ENCODE assay signal across 8 cellular contexts in the genomic region with DNA sequence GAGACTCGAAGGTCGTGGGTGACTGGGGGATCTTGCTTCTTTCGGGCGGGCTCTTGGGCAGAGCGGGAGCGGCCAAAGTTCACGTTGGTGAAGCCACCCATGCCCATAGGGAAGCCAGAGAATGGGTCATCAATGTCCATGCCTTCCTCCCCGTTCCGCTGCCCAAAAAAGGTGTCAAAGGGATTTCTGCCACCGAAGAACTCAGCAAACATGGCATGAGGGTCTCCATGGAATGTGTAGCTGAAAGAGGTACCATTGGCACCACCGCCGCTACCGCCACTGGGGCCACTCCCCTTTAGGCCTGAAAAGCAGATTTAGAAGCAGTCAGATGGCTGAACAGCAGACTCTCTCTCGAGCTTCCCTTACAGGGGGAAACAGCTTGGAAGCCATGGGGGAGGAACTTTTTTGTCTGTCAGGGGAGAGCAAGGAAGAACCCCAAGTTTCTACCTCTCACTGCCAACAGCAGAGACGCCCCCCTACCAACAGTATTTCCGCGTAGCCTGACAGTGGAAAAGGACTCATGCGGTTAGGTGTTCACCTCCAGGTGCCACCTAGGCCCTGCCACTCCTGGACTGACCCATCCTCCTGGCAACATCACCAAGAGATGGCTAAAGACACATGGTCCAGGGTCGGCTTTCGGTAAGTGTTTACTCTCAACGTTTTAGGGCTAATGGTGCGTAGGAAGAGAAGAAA. TPM values are rescaled to one million over a fixed set of nuclear protein-coding genes. Genes with fewer than 3 reads are reported as not detected.
DNase-seq lines count a peak whose midpoint lies in the region; ATAC-seq and TF ChIP-seq lines count a peak whose summit lies in the region.

No MANE protein-coding gene starts in this region.

- no peaks in the 10 kb centered on the region for H3K9me3 ChIP-seq in CD8-positive, alpha-beta T cell (ENCODE audit: low read length)

- CTCF ChIA-PET in CD8-positive, alpha-beta T cell (lab: Charles Lee): interaction anchor here (0.6 to 2.3 kb wide), 9 partner anchors 11 to 55 kb away, joined by 3 to 18 read pairs (median 4); partner anchors contain the start of gene NDUFB7

- no peaks in the 10 kb centered on the region for H3K27me3 Mint-ChIP-seq in CD8-positive, alpha-beta T cell (ENCODE audit: low read depth)
- H3K27me3 Mint-ChIP-seq in nephron (ENCODE audit: low read depth): no peaks in the 10 kb centered on the region

- no peaks in the 10 kb centered on the region for H3K27me3 ChIP-seq in CD8-positive, alpha-beta T cell (ENCODE audit: insufficient read depth, low read length)
- no peaks in the 10 kb centered on the region for H3K27me3 ChIP-seq in dorsolateral prefrontal cortex

- ATAC-seq in CD8-positive, alpha-beta T cell: no peak
- no peak for ATAC-seq in left lobe of liver
- ATAC-seq in GM19395 (IDR thresholded peaks at IDR 0.05; ENCODE audit: unreplicated experiment): no peak

- peak overlapping the region; percentile 87 for H3K27ac Mint-ChIP-seq in CD8-positive, alpha-beta T cell
- peak overlapping the region; percentile 79 to 82 (median 80) for H3K27ac Mint-ChIP-seq in nephron

- intact Hi-C loops in CD8-positive, alpha-beta T cell (cut with DNase I, micrococcal nuclease): loop anchor here in 1 of 2 experiments (1.0 to 5.0 kb wide), 2 partner anchors 21 to 135 kb away; partner anchors contain the start of genes ADGRE5 and GIPC1
- intact Hi-C loops in dorsolateral prefrontal cortex (cut with DNase I): loop anchor here in 1 of 2 donors (5.0 kb wide), 1 partner anchor 45 kb away; no protein-coding TSS in a partner anchor

- H3K4me3 Mint-ChIP-seq in CD8-positive, alpha-beta T cell: peak overlapping the region; percentile 92
- H3K4me3 Mint-ChIP-seq in nephron: peak overlapping the region; percentile 88 to 98 (median 95)

- peak overlapping the region; percentile 97 for H3K27ac ChIP-seq in CD8-positive, alpha-beta T cell (ENCODE audit: low read depth, low read length)
- H3K27ac ChIP-seq in dorsolateral prefrontal cortex: peak overlapping the region; percentile 99 to 100 (median 100)

- no peak for DNase-seq in CD8-positive, alpha-beta T cell
- peak; percentile 31 for DNase-seq in NCI-H69 (lab: John Stamatoyannopoulos, UW)
- peak in 1 of 10 donors; percentile 20 for DNase-seq in dorsolateral prefrontal cortex
- no peak for DNase-seq in NCI-H524 treated with DMSO at 0.1 percent for 48 hours (lab: John Stamatoyannopoulos, UW)
- no peak for DNase-seq in AG08395 (ENCODE audit: low spot score)
- no peak for DNase-seq in left lobe of liver (ENCODE audit: low spot score)

- POLR2A ChIA-PET in CD8-positive, alpha-beta T cell (lab: Charles Lee): interaction anchor here (0.8 to 5.3 kb wide), 15 partner anchors 8 to 380 kb away, joined by 3 to 133 read pairs (median 9); partner anchors contain the start of genes GIPC1, NDUFB7 and TECR

- peaks cover 56% of the 10 kb centered on the region for H3K4me1 Mint-ChIP-seq in CD8-positive, alpha-beta T cell (ENCODE audit: low read depth)
- peaks cover 42% of the 10 kb centered on the region for H3K4me1 Mint-ChIP-seq in nephron

- peak overlapping the region; percentile 80 for H3K4me3 ChIP-seq in CD8-positive, alpha-beta T cell (ENCODE audit: low read depth, low read length)
- H3K4me3 ChIP-seq in dorsolateral prefrontal cortex: peak overlapping the region; percentile 77 to 100 (median 97)

- H3K4me1 ChIP-seq in CD8-positive, alpha-beta T cell (ENCODE audit: insufficient read depth, low read length): peaks cover 60% of the 10 kb centered on the region

- peaks cover 47% of the 10 kb centered on the region for H3K36me3 Mint-ChIP-seq in CD8-positive, alpha-beta T cell
- peaks cover 30% of the 10 kb centered on the region for H3K36me3 Mint-ChIP-seq in nephron (ENCODE audit: low read depth)

- H3K36me3 ChIP-seq in CD8-positive, alpha-beta T cell (ENCODE audit: insufficient read depth, low read length): peaks cover 36% of the 10 kb centered on the region

- no peaks in the 10 kb centered on the region for H3K9me3 Mint-ChIP-seq in CD8-positive, alpha-beta T cell
- no peaks in the 10 kb centered on the region for H3K9me3 Mint-ChIP-seq in nephron

- TF ChIP-seq CTCF in CD8-positive, alpha-beta T cell (IDR thresholded peaks at IDR 0.05): no peak
- no peak for TF ChIP-seq CTCF in dorsolateral prefrontal cortex (IDR thresholded peaks at IDR 0.05 in 54 of 56, conservative IDR thresholded peaks at IDR 0.05 in 2 of 56; ENCODE audit: low read depth in 1 of 56, partially characterized antibody in 56 of 56)
- no peak for TF ChIP-seq CTCF in nephron (IDR thresholded peaks at IDR 0.05; ENCODE audit: unreplicated experiment in 3 of 3)

RNA-seq across cellular contexts. Expression of gene DNAJB1, which starts 1.3 kb away (rescaled TPM):
- 100 to 1,000 TPM; 963 to 995 TPM for total RNA-seq in CD8-positive, alpha-beta T cell
- total RNA-seq in dorsolateral prefrontal cortex (1,000 to 10,000 TPM in 2 of 120 experiments, 100 to 1,000 TPM in 67, 10 to 100 TPM in 51; 67.5 to 1,486 (median 107) TPM), left lobe of liver (70.7 TPM)

RNA-seq across cellular contexts. Expression of gene TECR, which starts 12.5 kb away (rescaled TPM):
- 100 to 1,000 TPM; 300 to 325 TPM for total RNA-seq in CD8-positive, alpha-beta T cell
- total RNA-seq in dorsolateral prefrontal cortex (100 to 1,000 TPM; 169 to 287 (median 205) TPM), left lobe of liver (101 TPM)

RNA-seq across cellular contexts. Expression of gene GIPC1, which starts 21.0 kb away (rescaled TPM):
- 10 to 100 TPM; 15.6 to 16.0 TPM for total RNA-seq in CD8-positive, alpha-beta T cell
- total RNA-seq in dorsolateral prefrontal cortex (100 to 1,000 TPM in 13 of 120 experiments, 10 to 100 TPM in 107; 54.9 to 112 (median 87.4) TPM), left lobe of liver (28.2 TPM)

RNA-seq across cellular contexts. Expression of gene PTGER1, which starts 41.7 kb away (rescaled TPM):
- under 1 TPM in 1 of 2 experiments, not detected in 1; 0.22 TPM for total RNA-seq in CD8-positive, alpha-beta T cell
- 1 to 10 TPM in 24 of 120 experiments, under 1 TPM in 58, not detected in 38; 0.29 to 4.1 (median 0.66) TPM for total RNA-seq in dorsolateral prefrontal cortex
- 0.13 TPM for total RNA-seq in left lobe of liver

RNA-seq across cellular contexts. Expression of gene NDUFB7, which starts 55.0 kb away (rescaled TPM):
- total RNA-seq in CD8-positive, alpha-beta T cell: 10 to 100 TPM; 27.8 to 34.3 TPM
- total RNA-seq in dorsolateral prefrontal cortex (100 to 1,000 TPM; 107 to 236 (median 166) TPM), left lobe of liver (134 TPM)
